Comparison of ENCODE assay signal across 1 cellular context in the genomic region with DNA sequence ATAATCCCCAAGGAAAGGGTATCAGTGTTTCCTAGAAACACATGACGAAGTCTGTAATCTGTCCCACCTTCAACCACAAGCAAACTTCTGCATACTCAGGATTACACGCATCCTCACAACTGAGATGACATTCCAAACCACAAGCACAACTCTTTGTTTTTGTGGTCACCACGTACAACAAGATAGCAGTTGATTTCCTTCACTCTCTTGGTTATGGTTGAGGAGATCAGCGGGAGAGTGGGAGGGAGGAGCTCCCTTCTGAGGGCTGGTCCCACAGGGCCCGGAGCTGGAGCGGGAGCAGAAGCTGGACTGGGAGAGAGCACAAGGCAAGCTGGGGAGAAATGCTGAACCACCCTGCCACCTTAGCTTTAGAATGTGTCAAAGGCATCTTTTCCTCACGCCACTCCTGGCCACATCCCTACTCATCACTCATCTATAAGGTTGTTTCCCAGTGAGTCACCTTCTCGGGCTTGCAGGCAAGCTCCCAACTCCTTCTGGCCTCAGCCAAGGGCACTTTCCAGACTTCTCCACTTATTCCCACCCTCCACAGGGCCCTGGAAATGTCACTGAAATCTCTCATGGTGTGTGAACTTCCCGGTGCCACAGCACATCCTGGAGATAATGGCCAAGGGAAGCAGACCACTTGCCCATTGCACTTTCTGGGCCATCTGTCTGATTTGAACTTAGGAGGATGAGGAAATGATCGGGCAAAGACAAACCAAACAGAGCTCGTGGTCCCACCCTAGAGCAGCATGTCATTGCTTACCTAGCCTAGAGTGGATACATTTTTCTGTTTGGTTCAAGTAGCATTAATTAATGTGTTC.
TF ChIP-seq lines count a peak whose summit lies in the region.

No MANE protein-coding gene starts in this region.

TF ChIP-seq in K562, 482 proteins besides CTCF, POLR2A, EP300 and RAD21 (continued from another document and continues in another):
- 0 out of 2 replicates have a peak, but pooled peaks have one; percentile 12 for TF ChIP-seq RREB1 (CRISPR knock-in tag; IDR thresholded peaks at IDR 0.05)
- TF ChIP-seq, protein P1, sequence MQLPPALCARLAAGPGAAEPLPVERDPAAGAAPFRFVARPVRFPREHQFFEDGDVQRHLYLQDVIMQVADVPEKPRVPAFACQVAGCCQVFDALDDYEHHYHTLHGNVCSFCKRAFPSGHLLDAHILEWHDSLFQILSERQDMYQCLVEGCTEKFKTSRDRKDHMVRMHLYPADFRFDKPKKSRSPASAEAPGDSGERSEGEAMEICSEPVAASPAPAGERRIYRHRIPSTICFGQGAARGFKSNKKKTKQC (CRISPR knock-in tag; IDR thresholded peaks at IDR 0.05) = 0 out of 2 replicates have a peak, but pooled peaks have one; percentile 39
- TF ChIP-seq CCNT2 (IDR thresholded peaks at IDR 0.05; ENCODE audit: borderline replicate concordance, extremely low read depth, insufficient read length, low read depth, low read length) = peak; percentile 49
- TF ChIP-seq MYC (IDR thresholded peaks at IDR 0.05; ENCODE audit: low read depth, low read length) = peak; percentile 44; the same call in 1 of the 2 replicates
- no peak for TF ChIP-seq MYC (CRISPR knock-in tag; IDR thresholded peaks at IDR 0.05; ENCODE audit: borderline replicate concordance, low read depth)
- TF ChIP-seq FOXP1 (CRISPR knock-in tag; IDR thresholded peaks at IDR 0.05) = peak; percentile 98; the same call in 1 of the 2 replicates
- TF ChIP-seq ATF3 (IDR thresholded peaks at IDR 0.05) = peak; percentile 59; the same call in 1 of the 2 replicates
- TF ChIP-seq ATF3 (CRISPR knock-in tag; conservative IDR thresholded peaks at IDR 0.05) = peak; percentile 64; the same call in 1 of the 2 replicates
- peak; percentile 65 for TF ChIP-seq ATF7 (IDR thresholded peaks at IDR 0.05)
- peak; percentile 71 for TF ChIP-seq NCOA1 (IDR thresholded peaks at IDR 0.05; ENCODE audit: low read depth)
- TF ChIP-seq GATAD2B (IDR thresholded peaks at IDR 0.05; ENCODE audit: borderline replicate concordance) = no peak
- peak; percentile 86; the same call in 1 of the 2 replicates for TF ChIP-seq SMARCE1 (IDR thresholded peaks at IDR 0.05)
- peak; percentile 93 for TF ChIP-seq CBFA2T2 (conservative IDR thresholded peaks at IDR 0.05)
- no peak for TF ChIP-seq SIRT6 (IDR thresholded peaks at IDR 0.05; ENCODE audit: low read depth, low read length)
- TF ChIP-seq ZNF133 (CRISPR knock-in tag; IDR thresholded peaks at IDR 0.05) = no peak
- TF ChIP-seq FOXJ3 (CRISPR knock-in tag; IDR thresholded peaks at IDR 0.05) = peak; percentile 73; the same call in 1 of the 2 replicates
- no peak for TF ChIP-seq ZNF57 (CRISPR knock-in tag; IDR thresholded peaks at IDR 0.05)
- no peak for TF ChIP-seq DIDO1 (tag; IDR thresholded peaks at IDR 0.05; ENCODE audit: low read depth)
- TF ChIP-seq STAT5B (CRISPR knock-in tag; IDR thresholded peaks at IDR 0.05) = no peak
- TF ChIP-seq KLF16 (IDR thresholded peaks at IDR 0.05) = peak; percentile 88
- TF ChIP-seq, protein P2, sequence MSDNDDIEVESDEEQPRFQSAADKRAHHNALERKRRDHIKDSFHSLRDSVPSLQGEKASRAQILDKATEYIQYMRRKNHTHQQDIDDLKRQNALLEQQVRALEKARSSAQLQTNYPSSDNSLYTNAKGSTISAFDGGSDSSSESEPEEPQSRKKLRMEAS (CRISPR knock-in tag; IDR thresholded peaks at IDR 0.05) = peak; percentile 68; the same call in 1 of the 2 replicates
- TF ChIP-seq ZFX (CRISPR knock-in tag; IDR thresholded peaks at IDR 0.05) = no peak
- peak; percentile 45 for TF ChIP-seq HMGN3 (IDR thresholded peaks at IDR 0.05; ENCODE audit: borderline replicate concordance, extremely low read depth, insufficient read length, low read depth, low read length)
- TF ChIP-seq, protein P3, sequence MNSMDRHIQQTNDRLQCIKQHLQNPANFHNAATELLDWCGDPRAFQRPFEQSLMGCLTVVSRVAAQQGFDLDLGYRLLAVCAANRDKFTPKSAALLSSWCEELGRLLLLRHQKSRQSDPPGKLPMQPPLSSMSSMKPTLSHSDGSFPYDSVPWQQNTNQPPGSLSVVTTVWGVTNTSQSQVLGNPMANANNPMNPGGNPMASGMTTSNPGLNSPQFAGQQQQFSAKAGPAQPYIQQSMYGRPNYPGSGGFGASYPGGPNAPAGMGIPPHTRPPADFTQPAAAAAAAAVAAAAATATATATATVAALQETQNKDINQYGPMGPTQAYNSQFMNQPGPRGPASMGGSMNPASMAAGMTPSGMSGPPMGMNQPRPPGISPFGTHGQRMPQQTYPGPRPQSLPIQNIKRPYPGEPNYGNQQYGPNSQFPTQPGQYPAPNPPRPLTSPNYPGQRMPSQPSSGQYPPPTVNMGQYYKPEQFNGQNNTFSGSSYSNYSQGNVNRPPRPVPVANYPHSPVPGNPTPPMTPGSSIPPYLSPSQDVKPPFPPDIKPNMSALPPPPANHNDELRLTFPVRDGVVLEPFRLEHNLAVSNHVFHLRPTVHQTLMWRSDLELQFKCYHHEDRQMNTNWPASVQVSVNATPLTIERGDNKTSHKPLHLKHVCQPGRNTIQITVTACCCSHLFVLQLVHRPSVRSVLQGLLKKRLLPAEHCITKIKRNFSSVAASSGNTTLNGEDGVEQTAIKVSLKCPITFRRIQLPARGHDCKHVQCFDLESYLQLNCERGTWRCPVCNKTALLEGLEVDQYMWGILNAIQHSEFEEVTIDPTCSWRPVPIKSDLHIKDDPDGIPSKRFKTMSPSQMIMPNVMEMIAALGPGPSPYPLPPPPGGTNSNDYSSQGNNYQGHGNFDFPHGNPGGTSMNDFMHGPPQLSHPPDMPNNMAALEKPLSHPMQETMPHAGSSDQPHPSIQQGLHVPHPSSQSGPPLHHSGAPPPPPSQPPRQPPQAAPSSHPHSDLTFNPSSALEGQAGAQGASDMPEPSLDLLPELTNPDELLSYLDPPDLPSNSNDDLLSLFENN (IDR thresholded peaks at IDR 0.05; ENCODE audit: low read depth in 2 of 2, low read length in 2 of 2) = peak in 1 of 2 experiments; percentile 91; a peak in 2 of 4 replicates
- peak; percentile 87 for TF ChIP-seq ELF4 (CRISPR knock-in tag; IDR thresholded peaks at IDR 0.05)
- no peak for TF ChIP-seq ZNF764 (CRISPR knock-in tag; IDR thresholded peaks at IDR 0.05; ENCODE audit: low read depth)
- no peak for TF ChIP-seq CREB5 (CRISPR knock-in tag; IDR thresholded peaks at IDR 0.05)
- no peak for TF ChIP-seq ZNF583 (CRISPR knock-in tag; IDR thresholded peaks at IDR 0.05)
- TF ChIP-seq TSC22D4 (tag; IDR thresholded peaks at IDR 0.05) = no peak
- peak; percentile 75 for TF ChIP-seq NFIC (IDR thresholded peaks at IDR 0.05)
- peak; percentile 88; the same call in 1 of the 2 replicates for TF ChIP-seq DMBX1 (CRISPR knock-in tag; IDR thresholded peaks at IDR 0.05; ENCODE audit: borderline replicate concordance)
- TF ChIP-seq ZNF644 (tag; IDR thresholded peaks at IDR 0.05; ENCODE audit: low read depth) = no peak
- TF ChIP-seq PHB (CRISPR knock-in tag; IDR thresholded peaks at IDR 0.05) = no peak
- TF ChIP-seq, protein P4, sequence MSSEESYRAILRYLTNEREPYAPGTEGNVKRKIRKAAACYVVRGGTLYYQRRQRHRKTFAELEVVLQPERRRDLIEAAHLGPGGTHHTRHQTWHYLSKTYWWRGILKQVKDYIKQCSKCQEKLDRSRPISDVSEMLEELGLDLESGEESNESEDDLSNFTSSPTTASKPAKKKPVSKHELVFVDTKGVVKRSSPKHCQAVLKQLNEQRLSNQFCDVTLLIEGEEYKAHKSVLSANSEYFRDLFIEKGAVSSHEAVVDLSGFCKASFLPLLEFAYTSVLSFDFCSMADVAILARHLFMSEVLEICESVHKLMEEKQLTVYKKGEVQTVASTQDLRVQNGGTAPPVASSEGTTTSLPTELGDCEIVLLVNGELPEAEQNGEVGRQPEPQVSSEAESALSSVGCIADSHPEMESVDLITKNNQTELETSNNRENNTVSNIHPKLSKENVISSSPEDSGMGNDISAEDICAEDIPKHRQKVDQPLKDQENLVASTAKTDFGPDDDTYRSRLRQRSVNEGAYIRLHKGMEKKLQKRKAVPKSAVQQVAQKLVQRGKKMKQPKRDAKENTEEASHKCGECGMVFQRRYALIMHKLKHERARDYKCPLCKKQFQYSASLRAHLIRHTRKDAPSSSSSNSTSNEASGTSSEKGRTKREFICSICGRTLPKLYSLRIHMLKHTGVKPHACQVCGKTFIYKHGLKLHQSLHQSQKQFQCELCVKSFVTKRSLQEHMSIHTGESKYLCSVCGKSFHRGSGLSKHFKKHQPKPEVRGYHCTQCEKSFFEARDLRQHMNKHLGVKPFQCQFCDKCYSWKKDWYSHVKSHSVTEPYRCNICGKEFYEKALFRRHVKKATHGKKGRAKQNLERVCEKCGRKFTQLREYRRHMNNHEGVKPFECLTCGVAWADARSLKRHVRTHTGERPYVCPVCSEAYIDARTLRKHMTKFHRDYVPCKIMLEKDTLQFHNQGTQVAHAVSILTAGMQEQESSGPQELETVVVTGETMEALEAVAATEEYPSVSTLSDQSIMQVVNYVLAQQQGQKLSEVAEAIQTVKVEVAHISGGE (CRISPR knock-in tag; IDR thresholded peaks at IDR 0.05) = peak in 1 of 3 experiments; percentile 76; a peak in 2 of 6 replicates
- no peak for TF ChIP-seq GABPA (tag; conservative IDR thresholded peaks at IDR 0.05; ENCODE audit: low read depth)
- TF ChIP-seq, protein P5, sequence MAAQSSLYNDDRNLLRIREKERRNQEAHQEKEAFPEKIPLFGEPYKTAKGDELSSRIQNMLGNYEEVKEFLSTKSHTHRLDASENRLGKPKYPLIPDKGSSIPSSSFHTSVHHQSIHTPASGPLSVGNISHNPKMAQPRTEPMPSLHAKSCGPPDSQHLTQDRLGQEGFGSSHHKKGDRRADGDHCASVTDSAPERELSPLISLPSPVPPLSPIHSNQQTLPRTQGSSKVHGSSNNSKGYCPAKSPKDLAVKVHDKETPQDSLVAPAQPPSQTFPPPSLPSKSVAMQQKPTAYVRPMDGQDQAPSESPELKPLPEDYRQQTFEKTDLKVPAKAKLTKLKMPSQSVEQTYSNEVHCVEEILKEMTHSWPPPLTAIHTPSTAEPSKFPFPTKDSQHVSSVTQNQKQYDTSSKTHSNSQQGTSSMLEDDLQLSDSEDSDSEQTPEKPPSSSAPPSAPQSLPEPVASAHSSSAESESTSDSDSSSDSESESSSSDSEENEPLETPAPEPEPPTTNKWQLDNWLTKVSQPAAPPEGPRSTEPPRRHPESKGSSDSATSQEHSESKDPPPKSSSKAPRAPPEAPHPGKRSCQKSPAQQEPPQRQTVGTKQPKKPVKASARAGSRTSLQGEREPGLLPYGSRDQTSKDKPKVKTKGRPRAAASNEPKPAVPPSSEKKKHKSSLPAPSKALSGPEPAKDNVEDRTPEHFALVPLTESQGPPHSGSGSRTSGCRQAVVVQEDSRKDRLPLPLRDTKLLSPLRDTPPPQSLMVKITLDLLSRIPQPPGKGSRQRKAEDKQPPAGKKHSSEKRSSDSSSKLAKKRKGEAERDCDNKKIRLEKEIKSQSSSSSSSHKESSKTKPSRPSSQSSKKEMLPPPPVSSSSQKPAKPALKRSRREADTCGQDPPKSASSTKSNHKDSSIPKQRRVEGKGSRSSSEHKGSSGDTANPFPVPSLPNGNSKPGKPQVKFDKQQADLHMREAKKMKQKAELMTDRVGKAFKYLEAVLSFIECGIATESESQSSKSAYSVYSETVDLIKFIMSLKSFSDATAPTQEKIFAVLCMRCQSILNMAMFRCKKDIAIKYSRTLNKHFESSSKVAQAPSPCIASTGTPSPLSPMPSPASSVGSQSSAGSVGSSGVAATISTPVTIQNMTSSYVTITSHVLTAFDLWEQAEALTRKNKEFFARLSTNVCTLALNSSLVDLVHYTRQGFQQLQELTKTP (IDR thresholded peaks at IDR 0.05; ENCODE audit: low read depth in 1 of 2, partially characterized antibody in 2 of 2) = peak in 1 of 2 experiments; percentile 60
